ENCODE assay signal across 16 cellular contexts in the genomic region with DNA sequence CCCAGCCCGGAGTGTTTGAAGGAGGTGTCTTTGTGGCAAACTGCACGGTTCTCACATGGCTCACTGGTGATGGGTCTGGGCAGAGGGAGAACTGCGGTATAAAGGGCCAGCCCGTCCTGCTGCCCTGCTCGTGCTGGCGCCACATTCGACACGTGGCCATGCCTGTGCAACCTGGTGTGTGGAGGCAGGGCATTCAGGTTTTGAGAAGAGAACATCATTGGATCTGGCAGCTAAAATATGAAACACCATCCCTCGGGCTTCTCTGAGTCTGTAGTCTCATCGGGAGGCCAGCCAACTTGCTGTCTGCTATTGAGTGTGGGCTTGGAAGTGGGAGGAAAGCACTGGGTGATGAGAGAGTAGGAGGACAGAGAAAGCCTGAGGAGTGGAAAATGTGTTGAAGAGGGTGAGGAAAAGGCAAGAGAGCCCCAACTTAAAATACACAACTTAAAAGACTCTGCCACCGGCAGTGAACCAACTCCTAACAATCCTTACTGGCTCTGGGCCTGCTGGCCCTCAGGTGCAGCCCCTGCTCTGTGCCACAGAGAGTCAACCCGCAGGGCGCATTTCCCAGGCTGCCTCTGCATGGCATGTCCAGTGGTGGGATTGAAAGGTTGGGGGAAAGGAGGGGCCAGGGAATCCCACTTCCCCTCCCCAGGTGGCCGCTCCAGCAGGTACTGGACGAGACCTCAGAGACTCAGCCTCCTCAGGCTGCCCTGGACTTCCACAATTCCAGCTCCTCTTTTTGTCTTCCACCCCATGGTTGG.
A peak's percentile ranks its signal among the peaks of the same experiment; 100 is the strongest.
DNase-seq lines count a peak whose midpoint lies in the region; ATAC-seq and TF ChIP-seq lines count a peak whose summit lies in the region.
"Had no signal": no experiment of that assay in that cellular context is flagged by ENCODE, and none has a peak within 500 bp of the region (broad histone marks: within the 10 kb centered on the region; RNA-seq: fewer than 3 reads in every experiment).

No MANE protein-coding gene starts in this region.

- no peak overlapping the region for H2AK9ac ChIP-seq in IMR-90 (replicated peaks; ENCODE audit: low read depth, low read length, poor library complexity)

- no peak overlapping the region for H4K5ac ChIP-seq in IMR-90 (ENCODE audit: low read depth, low read length)

- no peak overlapping the region; the same call in 1 of the 2 replicates for H2BK120ac ChIP-seq in IMR-90 (ENCODE audit: low read depth, low read length)

- no peak overlapping the region for H3K4me3 ChIP-seq in IMR-90 (ENCODE audit: insufficient read depth, low read depth, low read length)
- H3K4me3 ChIP-seq: right lobe of liver had no signal

- peak overlapping the region; percentile 71 to 93 (median 91) for H3K27ac Mint-ChIP-seq in brain
- H3K27ac Mint-ChIP-seq in progenitor cell of endocrine pancreas: peak overlapping the region; percentile 63
- H3K27ac Mint-ChIP-seq: dendritic cell treated with granulocyte-macrophage colony-stimulating factor and Interleukin-4, amounts not matched to agents 40 ng/mL and 50 ng/mL, for 4 days had no signal

- H4K91ac ChIP-seq in IMR-90 (ENCODE audit: insufficient read depth, low read depth, low read length): no peak overlapping the region

- CTCF ChIA-PET in IMR-90 (lab: Yijun Ruan, JAX): interaction anchor here (0.5 kb wide), 1 partner anchor 211 kb away, joined by 5 read pairs; no protein-coding TSS in a partner anchor

- peaks cover 0 to 4% (median 0%) of the 10 kb centered on the region in 5 experiments for H3K9me3 Mint-ChIP-seq in brain
- H3K9me3 Mint-ChIP-seq in progenitor cell of endocrine pancreas (ENCODE audit: low read depth): no peaks in the 10 kb centered on the region
- H3K9me3 Mint-ChIP-seq: dendritic cell treated with granulocyte-macrophage colony-stimulating factor and Interleukin-4, amounts not matched to agents 40 ng/mL and 50 ng/mL, for 4 days had no signal

- H2BK15ac ChIP-seq in IMR-90 (ENCODE audit: low read depth, low read length): no peak overlapping the region

- TF ChIP-seq RAD21 in IMR-90 (IDR thresholded peaks at IDR 0.05; ENCODE audit: low read length): no peak

- H3K4me2 ChIP-seq in IMR-90 (ENCODE audit: low read depth, low read length): no peak overlapping the region

- POLR2A ChIA-PET in IMR-90 (lab: Charles Lee; ENCODE audit: unreplicated experiment): no interaction called here

- H4K8ac ChIP-seq in IMR-90 (ENCODE audit: low read depth in 2 of 2, low read length in 2 of 2): 0 out of 4 replicates have a peak overlapping the region, but pooled peaks of 1 of the 2 experiments have one; percentile 2

- H3K27me3 ChIP-seq in IMR-90 (ENCODE audit: control insufficient read depth, insufficient read depth, low read length) (no peaks in the 10 kb centered on the region), foreskin keratinocyte (no peaks in the 10 kb centered on the region)
- H3K27me3 ChIP-seq: right lobe of liver had no signal

- H3K4me1 Mint-ChIP-seq in brain: peaks cover 50% of the 10 kb centered on the region
- peaks cover 9% of the 10 kb centered on the region for H3K4me1 Mint-ChIP-seq in progenitor cell of endocrine pancreas (ENCODE audit: low read depth)

- H2AFZ ChIP-seq in IMR-90 (replicated peaks; ENCODE audit: low read length, poor library complexity): peak overlapping the region; percentile 77

- H3K4me3 Mint-ChIP-seq in brain (peak overlapping the region in 2 of 5 experiments; percentile 18 to 45), progenitor cell of endocrine pancreas (ENCODE audit: low read depth) (no peak overlapping the region)
- H3K4me3 Mint-ChIP-seq: dendritic cell treated with granulocyte-macrophage colony-stimulating factor and Interleukin-4, amounts not matched to agents 40 ng/mL and 50 ng/mL, for 4 days had no signal

- H4K20me1 ChIP-seq in IMR-90 (ENCODE audit: insufficient read depth, low read length): no peaks in the 10 kb centered on the region

- dilution Hi-C loops in IMR-90 (cut with HindIII; ENCODE audit: low sequenced_read_pairs, unreplicated experiment): no loop called here

- BruUV-seq in IMR-90 (replicated peaks; lab: Mats Ljungman, UMichigan): no TSS peak

- no peak overlapping the region for H3K23ac ChIP-seq in IMR-90 (ENCODE audit: low read depth, low read length)

- H3K27me3 Mint-ChIP-seq in brain: no peaks in the 10 kb centered on the region
- peaks cover 17% of the 10 kb centered on the region for H3K27me3 Mint-ChIP-seq in progenitor cell of endocrine pancreas
- H3K27me3 Mint-ChIP-seq: dendritic cell treated with granulocyte-macrophage colony-stimulating factor and Interleukin-4, amounts not matched to agents 40 ng/mL and 50 ng/mL, for 4 days had no signal

- H3K18ac ChIP-seq in IMR-90 (ENCODE audit: low read depth, low read length): no peak overlapping the region

- no peak overlapping the region for H3K56ac ChIP-seq in IMR-90 (ENCODE audit: extremely low read depth, insufficient read depth, low read length)

- no peak overlapping the region for H3K9ac ChIP-seq in IMR-90 (ENCODE audit: low read depth, low read length)

- H3K27ac ChIP-seq in IMR-90 (ENCODE audit: insufficient read depth, low read length) (no peak overlapping the region), foreskin keratinocyte (peak overlapping the region; percentile 25)
- H3K27ac ChIP-seq: right lobe of liver had no signal

- H3K9me1 ChIP-seq in IMR-90 (ENCODE audit: insufficient read depth, low read length): no peaks in the 10 kb centered on the region

- TF ChIP-seq POLR2A in IMR-90 (IDR thresholded peaks at IDR 0.05; ENCODE audit: low read depth, low read length): no peak

- TF ChIP-seq CTCF in IMR-90 (conservative IDR thresholded peaks at IDR 0.05; ENCODE audit: low read depth, low read length): no peak
- no peak for TF ChIP-seq CTCF in brain (conservative IDR thresholded peaks at IDR 0.05)
- TF ChIP-seq CTCF in foreskin keratinocyte (conservative IDR thresholded peaks at IDR 0.05): no peak
- TF ChIP-seq CTCF in progenitor cell of endocrine pancreas (IDR thresholded peaks at IDR 0.05; ENCODE audit: unreplicated experiment): no peak

- H3K79me1 ChIP-seq in IMR-90 (ENCODE audit: low read depth in 1 of 2, low read length in 2 of 2): no peaks in the 10 kb centered on the region

- H3K36me3 ChIP-seq in IMR-90 (ENCODE audit: control insufficient read depth, insufficient read depth, low read length): no peaks in the 10 kb centered on the region
- H3K36me3 ChIP-seq: right lobe of liver had no signal

- ATAC-seq in IMR-90 (ENCODE audit: low read depth): no peak; the same call in 1 of the 2 replicates
- no peak for ATAC-seq in foreskin keratinocyte

- no peak overlapping the region for H2AK5ac ChIP-seq in IMR-90 (ENCODE audit: low read depth, low read length)

- DNase-seq in IMR-90: peak; percentile 30
- peak in 1 of 2 donors; percentile 52 for DNase-seq in foreskin keratinocyte
- DNase-seq in progenitor cell of endocrine pancreas (ENCODE audit: low spot score, unreplicated experiment): no peak
- DNase-seq in stimulated activated CD4-positive, alpha-beta T cell treated with anti-CD3 and anti-CD28 coated beads, Interleukin-1b, Interleukin-23, amount 100 ng/mL, for 48 hours: no peak
- DNase-seq in activated CD8-positive, alpha-beta memory T cell treated with anti-CD3 and anti-CD28 coated beads, Interleukin-2, amount 50 U/mL, for 4 hours: no peak
- no peak for DNase-seq in medulla oblongata (ENCODE audit: extremely low spot score)
- no peak for DNase-seq in COLO829 (ENCODE audit: low spot score)
- DNase-seq: aorta, COR-L47, erythroblast, NCI-H2029, NCI-H510A, right lobe of liver, SIG-M5 had no signal

- H2BK20ac ChIP-seq in IMR-90 (ENCODE audit: low read depth, low read length): no peak overlapping the region

- 0 out of 2 replicates have a peak overlapping the region, but pooled peaks have one; percentile 3 for H3K4ac ChIP-seq in IMR-90 (ENCODE audit: low read depth, low read length)

- H3K36me3 Mint-ChIP-seq in brain (no peaks in the 10 kb centered on the region), progenitor cell of endocrine pancreas (ENCODE audit: insufficient read depth) (no peaks in the 10 kb centered on the region)

- no peak overlapping the region for H2BK5ac ChIP-seq in IMR-90 (ENCODE audit: low read depth, low read length, poor library complexity, severe bottlenecking)

- in situ Hi-C loops in IMR-90 (cut with MboI; ENCODE audit: low sequenced_read_pairs): no loop called here

- H3K14ac ChIP-seq in IMR-90 (replicated peaks; ENCODE audit: low read depth, low read length): no peak overlapping the region

- WGBS in IMR-90 (ENCODE audit: extremely low coverage in 2 of 2, insufficient read length in 1 of 2), 2 experiments: 100% methylated on average over 1 of the region's 15 CpGs; no CpG with 5 or more reads in 1 of the 2 experiments

- intact Hi-C loops in IMR-90 (cut with micrococcal nuclease): no loop called here

- no peaks in the 10 kb centered on the region for H3K9me3 ChIP-seq in IMR-90 (ENCODE audit: control insufficient read depth, insufficient read depth, low read length)
- H3K9me3 ChIP-seq: right lobe of liver had no signal

- peaks cover 7% of the 10 kb centered on the region; the same call in 1 of the 2 replicates for H3K4me1 ChIP-seq in IMR-90 (ENCODE audit: control insufficient read depth, insufficient read depth, low read length)
- H3K4me1 ChIP-seq in foreskin keratinocyte: peaks cover 31% of the 10 kb centered on the region
- H3K4me1 ChIP-seq: right lobe of liver had no signal

TF ChIP-seq in IMR-90, 13 proteins besides CTCF, POLR2A, EP300 and RAD21:
- no peak for TF ChIP-seq RCOR1 (IDR thresholded peaks at IDR 0.05; ENCODE audit: insufficient replicate concordance, low read length)
- TF ChIP-seq SMC3 (IDR thresholded peaks at IDR 0.05; ENCODE audit: low read depth, low read length): no peak
- TF ChIP-seq, protein P1, sequence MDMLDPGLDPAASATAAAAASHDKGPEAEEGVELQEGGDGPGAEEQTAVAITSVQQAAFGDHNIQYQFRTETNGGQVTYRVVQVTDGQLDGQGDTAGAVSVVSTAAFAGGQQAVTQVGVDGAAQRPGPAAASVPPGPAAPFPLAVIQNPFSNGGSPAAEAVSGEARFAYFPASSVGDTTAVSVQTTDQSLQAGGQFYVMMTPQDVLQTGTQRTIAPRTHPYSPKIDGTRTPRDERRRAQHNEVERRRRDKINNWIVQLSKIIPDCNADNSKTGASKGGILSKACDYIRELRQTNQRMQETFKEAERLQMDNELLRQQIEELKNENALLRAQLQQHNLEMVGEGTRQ (IDR thresholded peaks at IDR 0.05; ENCODE audit: low read depth, low read length): no peak
- no peak for TF ChIP-seq BHLHE40 (IDR thresholded peaks at IDR 0.05; ENCODE audit: low read depth, low read length)
- no peak for TF ChIP-seq MXI1 (IDR thresholded peaks at IDR 0.05; ENCODE audit: borderline replicate concordance, low read depth, low read length)
- TF ChIP-seq NFE2L2 (IDR thresholded peaks at IDR 0.05; ENCODE audit: low read depth, low read length): no peak
TF ChIP-seq in IMR-90: peak in this region for 0.
